ENCODE assay signal across 8 cellular contexts in the genomic region with DNA sequence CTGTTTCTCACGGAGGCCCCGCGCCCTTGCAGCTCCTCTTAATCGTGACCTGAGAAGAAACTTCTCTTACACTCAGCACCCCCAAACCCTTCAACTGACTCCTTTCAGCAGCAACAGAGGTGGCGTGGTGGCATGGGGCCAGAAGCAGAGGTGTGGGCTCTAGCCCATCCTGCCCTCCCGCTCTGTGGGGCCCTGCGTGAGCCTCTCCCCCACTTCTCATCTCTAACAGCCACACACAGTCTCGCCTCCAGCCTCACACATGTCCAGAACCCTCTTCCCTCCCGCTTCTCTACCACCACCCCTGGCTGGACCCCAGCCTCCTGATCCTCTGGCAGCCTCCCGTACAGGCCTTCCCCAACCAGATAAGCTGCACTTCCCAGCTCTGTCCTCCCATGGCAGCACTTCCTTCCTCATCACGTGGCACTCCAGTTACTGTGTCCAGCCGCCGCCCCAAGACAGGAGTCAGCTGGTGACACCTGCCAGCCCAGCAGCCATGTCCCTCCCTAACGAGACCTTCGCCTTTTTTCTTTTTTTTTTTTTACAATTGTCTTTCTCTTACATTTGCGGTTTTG. TPM values are rescaled to one million over a fixed set of nuclear protein-coding genes. Genes with fewer than 3 reads are reported as not detected.
A peak's percentile ranks its signal among the peaks of the same experiment; 100 is the strongest.
DNase-seq lines count a peak whose midpoint lies in the region; ATAC-seq and TF ChIP-seq lines count a peak whose summit lies in the region.

No MANE protein-coding gene starts in this region.

- CTCF ChIA-PET in activated B cell treated with CpG ODN at 0.5 μM for 24 hours (lab: Charles Lee): interaction anchor here (5.1 to 5.7 kb wide), 2 partner anchors 79 to 132 kb away, joined by 76 to 98 read pairs; no protein-coding TSS in a partner anchor

- intact Hi-C loops in activated B cell treated with CpG ODN at 0.5 μM for 24 hours (cut with micrococcal nuclease) (no loop called here), cardiac septum (cut with DNase I) (loop anchor here (5.0 kb wide), 3 partner anchors 74 to 219 kb away; partner anchors contain the start of gene IL4R)

- H3K4me3 Mint-ChIP-seq in activated B cell treated with CpG ODN at 0.5 μM for 24 hours: peak overlapping the region; percentile 69

- TF ChIP-seq CTCF in activated B cell treated with CpG ODN at 0.5 μM for 24 hours (IDR thresholded peaks at IDR 0.05): no peak

- peaks cover 74% of the 10 kb centered on the region for H3K4me1 Mint-ChIP-seq in activated B cell treated with CpG ODN at 0.5 μM for 24 hours

- H3K27me3 Mint-ChIP-seq in activated B cell treated with CpG ODN at 0.5 μM for 24 hours: no peaks in the 10 kb centered on the region

- peak overlapping the region; percentile 99 for H3K27ac Mint-ChIP-seq in activated B cell treated with CpG ODN at 0.5 μM for 24 hours

- H3K36me3 Mint-ChIP-seq in activated B cell treated with CpG ODN at 0.5 μM for 24 hours (ENCODE audit: low read depth): peaks cover 27% of the 10 kb centered on the region

- POLR2A ChIA-PET in activated B cell treated with CpG ODN at 0.5 μM for 24 hours (lab: Charles Lee): interaction anchor here (0.7 to 11.1 kb wide), 15 partner anchors 15 to 214 kb away, joined by 3 to 96 read pairs (median 6); partner anchors contain the start of genes IL21R and NSMCE1

- DNase-seq in activated B cell treated with CpG ODN at 0.5 μM for 24 hours (no peak), cardiac septum (ENCODE audit: low spot score) (peak; percentile 92)
- DNase-seq in stimulated activated CD8-positive, alpha-beta memory T cell treated with anti-CD3 and anti-CD28 coated beads, Interleukin-4, amount 100 ng/mL, for 48 hours: peak; percentile 70

- ATAC-seq in GM18498 (IDR thresholded peaks at IDR 0.05; ENCODE audit: unreplicated experiment): peak; percentile 32
- peak; percentile 4 for ATAC-seq in HG02884 (IDR thresholded peaks at IDR 0.05; ENCODE audit: unreplicated experiment)
- ATAC-seq in activated B cell treated with CpG ODN at 0.5 μM for 24 hours (ENCODE audit: low read depth): peak; percentile 6
- no peak for ATAC-seq in HG03025 (IDR thresholded peaks at IDR 0.05; ENCODE audit: low FRiP score, unreplicated experiment)
- no peak for ATAC-seq in HG03469 (IDR thresholded peaks at IDR 0.05; ENCODE audit: unreplicated experiment)
- no peak for ATAC-seq in HG03565 (IDR thresholded peaks at IDR 0.05; ENCODE audit: unreplicated experiment)

- H3K9me3 Mint-ChIP-seq in activated B cell treated with CpG ODN at 0.5 μM for 24 hours: no peaks in the 10 kb centered on the region

RNA-seq across cellular contexts. Expression of gene NSMCE1, which starts 30.5 kb away (rescaled TPM):
- total RNA-seq in activated B cell treated with CpG ODN at 0.5 μM for 24 hours (61.0 and 68.3 TPM in 2 replicates), cardiac septum (27.2 TPM)

RNA-seq across cellular contexts. Expression of gene KDM8, which starts 34.8 kb away (rescaled TPM):
- total RNA-seq in activated B cell treated with CpG ODN at 0.5 μM for 24 hours (13.4 and 17.9 TPM in 2 replicates), cardiac septum (3.0 TPM)

Comparison
In these comparisons a context has a peak if more than half of its experiments do, and no peak if none do; other contexts are left out.
1. ATAC-seq: peak in GM18498 (single experiment), HG02884 (single experiment) and activated B cell treated with CpG ODN at 0.5 μM for 24 hours (single experiment); none in HG03025 (single experiment), HG03469 (single experiment) and HG03565 (single experiment).